In the genomic region with DNA sequence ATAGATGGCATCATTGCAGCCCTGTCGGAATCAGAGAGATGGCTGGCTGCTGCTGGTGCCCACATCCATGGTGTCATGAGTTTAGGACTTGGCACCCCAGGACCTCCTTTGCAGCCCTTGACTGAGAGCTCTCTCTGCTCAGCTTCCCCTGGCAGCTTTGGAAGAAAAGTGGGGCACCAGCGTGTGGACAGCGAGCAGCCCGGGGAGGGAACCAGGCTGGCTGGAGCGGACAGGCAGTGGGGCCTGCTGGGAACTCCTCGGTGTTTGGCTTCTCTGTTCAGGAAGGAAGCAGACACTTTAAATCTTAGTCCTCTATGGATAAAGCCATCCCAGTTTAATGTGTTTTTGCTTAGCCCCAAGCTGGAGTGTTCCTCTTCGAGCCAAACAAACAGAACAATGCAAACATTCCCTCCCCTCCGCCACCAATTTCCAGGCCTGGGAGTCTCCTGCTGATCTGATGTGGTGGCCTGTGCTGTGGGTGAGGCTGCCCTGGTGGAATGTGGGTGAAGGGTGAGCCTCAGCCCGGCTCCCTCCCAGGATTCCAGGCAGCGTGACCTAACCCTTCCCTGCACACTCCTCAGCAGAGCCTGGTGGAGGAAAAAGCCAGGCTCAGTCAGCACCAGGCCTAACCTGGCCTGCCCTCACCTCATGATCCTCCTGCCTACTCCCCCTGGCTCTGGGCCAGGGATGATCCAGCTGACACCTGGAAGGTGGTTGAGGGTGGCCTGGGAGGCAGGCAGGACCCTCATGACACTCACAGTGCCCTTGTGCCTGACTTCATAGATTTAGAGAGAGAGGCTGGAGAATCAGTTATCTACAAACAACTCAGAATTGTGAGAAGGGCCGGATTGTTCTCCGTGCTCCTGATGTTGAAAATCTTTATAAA, we compare ENCODE assay signal across 9 cellular contexts. TPM values are rescaled to one million over a fixed set of nuclear protein-coding genes. Genes with fewer than 3 reads are reported as not detected.
DNase-seq lines count a peak whose midpoint lies in the region; ATAC-seq, FAIRE-seq and TF ChIP-seq lines count a peak whose summit lies in the region.
"Had no signal": no experiment of that assay in that cellular context is flagged by ENCODE, and none has a peak within 500 bp of the region (broad histone marks: within the 10 kb centered on the region; RNA-seq: fewer than 3 reads in every experiment).

No MANE protein-coding gene starts in this region.

- no peak overlapping the region for H3K4me3 ChIP-seq in kidney (ENCODE audit: low read length in 2 of 2)

- peaks cover 36 to 46% of the 10 kb centered on the region in 2 donors for H3K4me1 ChIP-seq in kidney (ENCODE audit: control insufficient read depth in 1 of 2, insufficient read depth in 1 of 2, low read depth in 1 of 2, low read length in 2 of 2)

- no peaks in the 10 kb centered on the region for H3K9me3 ChIP-seq in kidney (ENCODE audit: control insufficient read depth in 1 of 2, low read length in 2 of 2)

- TF ChIP-seq CTCF in kidney (IDR thresholded peaks at IDR 0.05; ENCODE audit: borderline replicate concordance, extremely low read depth, insufficient read depth): no peak

- no peak for ATAC-seq in HG02884 (IDR thresholded peaks at IDR 0.05; ENCODE audit: unreplicated experiment)

- intact Hi-C loops in kidney (cut with DNase I): no loop called here

- peak; percentile 60 for DNase-seq in DMS153 (lab: John Stamatoyannopoulos, UW)
- no peak for DNase-seq in DMS153 treated with DMSO at 0.1 percent for 48 hours (lab: John Stamatoyannopoulos, UW; ENCODE audit: unreplicated experiment)
- peak; percentile 85 for DNase-seq in kidney
- peak; percentile 57 for DNase-seq in stromal cell of bone marrow (ENCODE audit: low read depth)
- DNase-seq in DMS 273 treated with DMSO at 0.1 percent for 48 hours (lab: John Stamatoyannopoulos, UW): no peak
- DNase-seq in NCI-H1092 (lab: John Stamatoyannopoulos, UW): no peak

- peak overlapping the region; percentile 49 for H3K27ac ChIP-seq in angular gyrus (ENCODE audit: low read depth, low read length)
- peak overlapping the region; percentile 95 to 97 for H3K27ac ChIP-seq in kidney (ENCODE audit: low read depth in 2 of 2, low read length in 2 of 2)
- H3K27ac ChIP-seq: 22Rv1 had no signal

- FAIRE-seq in kidney (lab: Jason Lieb, UNC): no peak

- H3K36me3 ChIP-seq in kidney (ENCODE audit: control insufficient read depth in 1 of 2, insufficient read depth in 2 of 2, low read length in 2 of 2): no peaks in the 10 kb centered on the region

- peak overlapping the region; percentile 30 to 63 for H3K9ac ChIP-seq in kidney (ENCODE audit: low read length in 2 of 2)

RNA-seq across cellular contexts. Expression of a gene that starts 21.6 kb away (rescaled TPM):
- total RNA-seq in kidney: 302 TPM
- 13.4 TPM for polyA plus RNA-seq in kidney (ENCODE audit: insufficient read depth, low read depth, low replicate concordance)

Comparison
In these comparisons a context has a peak if more than half of its experiments do, and no peak if none do; other contexts are left out.
1. DNase-seq: peak in DMS153 (single experiment), kidney (single experiment) and stromal cell of bone marrow (single experiment); none in DMS153 treated with DMSO at 0.1 percent for 48 hours (single experiment), DMS 273 treated with DMSO at 0.1 percent for 48 hours (single experiment) and NCI-H1092 (single experiment).